In genomic region chr2:127093648-127094210, GRCh38 we compare ENCODE assay signal across 1 cellular context.
TF ChIP-seq lines count a peak whose summit lies in the region.

No MANE protein-coding gene starts in this region.

TF ChIP-seq in HepG2, 621 proteins besides CTCF, POLR2A, EP300 and RAD21 (continued from another document):
- TF ChIP-seq DRAP1 (CRISPR knock-in tag; IDR thresholded peaks at IDR 0.05) (no peak), ZNF441 (CRISPR knock-in tag; IDR thresholded peaks at IDR 0.05; ENCODE audit: borderline replicate concordance) (no peak), AHR (CRISPR knock-in tag; IDR thresholded peaks at IDR 0.05) (no peak), HBP1 (CRISPR knock-in tag; IDR thresholded peaks at IDR 0.05; ENCODE audit: low read depth) (no peak), ZNF549 (CRISPR knock-in tag; IDR thresholded peaks at IDR 0.05) (no peak), HNF1A (IDR thresholded peaks at IDR 0.05; ENCODE audit: low read depth) (no peak), HNF1A (CRISPR knock-in tag; IDR thresholded peaks at IDR 0.05; ENCODE audit: borderline replicate concordance) (no peak), ZNF574 (CRISPR knock-in tag; IDR thresholded peaks at IDR 0.05) (no peak), SIX1 (CRISPR knock-in tag; IDR thresholded peaks at IDR 0.05; ENCODE audit: borderline replicate concordance) (no peak), ZNF670 (CRISPR knock-in tag; IDR thresholded peaks at IDR 0.05; ENCODE audit: borderline replicate concordance) (no peak)
